ENCODE assay signal across 14 cellular contexts in the genomic region with DNA sequence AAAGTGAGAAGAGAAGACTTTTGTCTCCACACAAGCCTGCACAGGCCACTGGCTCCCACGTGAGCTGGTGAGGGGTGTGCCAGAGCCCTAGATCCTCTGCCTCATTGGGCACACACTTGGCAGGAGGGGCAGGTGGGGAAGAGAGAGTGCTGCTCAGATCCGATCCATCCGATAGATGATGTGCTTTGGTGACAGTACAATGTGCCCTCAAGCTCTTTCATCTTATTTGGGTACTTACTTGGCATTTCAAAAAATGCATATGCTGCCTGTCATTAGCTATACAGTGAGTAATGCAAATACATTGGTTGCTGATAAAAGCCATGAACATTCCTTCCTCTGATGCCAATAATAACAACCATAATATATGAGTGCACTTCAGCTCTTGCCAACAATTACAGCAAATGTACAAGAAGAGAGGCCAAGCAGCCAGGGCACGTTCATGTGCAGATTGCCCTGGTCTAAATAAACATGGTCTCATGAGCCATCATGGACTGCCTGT.
DNase-seq lines count a peak whose midpoint lies in the region; ATAC-seq and TF ChIP-seq lines count a peak whose summit lies in the region.
"Had no signal": no experiment of that assay in that cellular context is flagged by ENCODE, and none has a peak within 500 bp of the region (broad histone marks: within the 10 kb centered on the region; RNA-seq: fewer than 3 reads in every experiment).

No MANE protein-coding gene starts in this region.

- DNase-seq in AG10803 (ENCODE audit: low read depth) (peak; percentile 42), NCI-H1436 treated with DMSO at 0.1 percent for 48 hours (lab: John Stamatoyannopoulos, UW) (peak; percentile 46), fibroblast of the conjunctiva (ENCODE audit: low read depth) (peak; percentile 63), HUDEP-2 (lab: John Stamatoyannopoulos, UW; ENCODE audit: unreplicated experiment in 76 of 76) (no peak)
- no peak for DNase-seq in stimulated activated naive CD8-positive, alpha-beta T cell treated with anti-CD3 and anti-CD28 coated beads, Interleukin-15, Interleukin-2, amounts not matched to agents 100 U/mL and 50 U/mL, for 24 hours
- DNase-seq: activated T-cell treated with anti-CD3 and anti-CD28 coated beads, Interleukin-2, amount 50 U/mL, for 24 hours; stimulated activated CD4-positive, alpha-beta T cell treated with anti-CD3 and anti-CD28 coated beads, Interleukin-1b, Interleukin-23, amount 100 ng/mL, for 48 hours had no signal

- ATAC-seq in stimulated activated naive CD8-positive, alpha-beta T cell treated with anti-CD3 and anti-CD28 coated beads, Interleukin-15, Interleukin-2, amounts not matched to agents 100 U/mL and 50 U/mL, for 24 hours, result no peak
- ATAC-seq in GM21367 (IDR thresholded peaks at IDR 0.05; ENCODE audit: unreplicated experiment) (no peak), GM21786 (IDR thresholded peaks at IDR 0.05; ENCODE audit: unreplicated experiment) (no peak)
- ATAC-seq: activated CD4-positive, CD25-positive, alpha-beta regulatory T cell treated with anti-CD3 and anti-CD28 coated beads, Interleukin-2, amount 50 U/mL, for 24 hours; left lobe of liver had no signal

- H3K4me3 ChIP-seq in AG10803 (ENCODE audit: low read length), result no peak overlapping the region
- H3K4me3 ChIP-seq: ascending aorta had no signal

- TF ChIP-seq CTCF in AG10803 (conservative IDR thresholded peaks at IDR 0.05; ENCODE audit: low read length), result no peak
- TF ChIP-seq CTCF in VCaP (conservative IDR thresholded peaks at IDR 0.05), result no peak

- peak overlapping the region; percentile 7; the same call in 1 of the 2 replicates for H3K27ac ChIP-seq in VCaP
- H3K27ac ChIP-seq: ascending aorta, neutrophil had no signal

Comparison
In these comparisons a context has a peak if more than half of its experiments do, and no peak if none do; other contexts are left out.
1. DNase-seq: peak in AG10803 (single experiment), NCI-H1436 treated with DMSO at 0.1 percent for 48 hours (single experiment) and fibroblast of the conjunctiva (single experiment); none in HUDEP-2 (0 of 76) and stimulated activated naive CD8-positive, alpha-beta T cell treated with anti-CD3 and anti-CD28 coated beads, Interleukin-15, Interleukin-2, amounts not matched to agents 100 U/mL and 50 U/mL, for 24 hours (single experiment).